Comparison of ENCODE assay signal across 8 cellular contexts in the genomic region with DNA sequence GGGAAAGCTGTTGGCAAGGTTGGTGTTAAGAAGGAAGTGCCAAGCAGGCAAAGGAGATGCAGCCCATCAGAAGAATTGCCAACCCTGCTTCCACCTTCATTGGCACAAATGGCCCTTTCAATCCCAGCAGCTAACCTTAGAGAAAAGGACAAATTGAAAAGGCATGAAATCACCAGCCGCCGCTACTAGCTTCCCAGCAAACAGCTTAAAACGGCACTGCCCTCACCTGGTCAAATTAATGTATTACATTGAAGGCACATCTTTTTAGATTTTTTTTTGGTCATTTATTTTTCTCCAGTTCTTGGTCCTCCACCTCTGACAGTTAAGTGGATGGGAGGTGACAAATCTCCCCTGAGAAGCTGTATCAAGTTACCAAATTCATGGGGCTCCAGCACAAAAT.
DNase-seq lines count a peak whose midpoint lies in the region; ATAC-seq lines count a peak whose summit lies in the region.

No MANE protein-coding gene starts in this region.

- peak; percentile 10 for DNase-seq in stimulated activated CD4-positive, alpha-beta T cell treated with anti-CD3 and anti-CD28 coated beads, Interleukin-12 subunit alpha, Interleukin-12 subunit beta, amount 100 ng/mL, for 4 hours
- DNase-seq in stimulated activated CD4-positive, alpha-beta T cell treated with anti-CD3 and anti-CD28 coated beads, Interleukin-4, amount 100 ng/mL, for 1 hour, result no peak
- peak; percentile 43 for DNase-seq in NCI-H1694 (lab: John Stamatoyannopoulos, UW)
- peak; percentile 28 to 36 for DNase-seq in activated T-cell treated with anti-CD3 and anti-CD28 coated beads, Interleukin-2, amount 50 U/mL, for 48 hours
- peak in 26 of 42 donors; percentile 5 to 79 (median 44) for DNase-seq in head of caudate nucleus
- peak; percentile 10 for DNase-seq in stimulated activated CD8-positive, alpha-beta memory T cell treated with anti-CD3 and anti-CD28 coated beads, Interleukin-4, amount 100 ng/mL, for 24 hours (ENCODE audit: low read depth)
- DNase-seq in NCI-H226, result no peak

- intact Hi-C loops in head of caudate nucleus (cut with DNase I), result no loop called here

- ATAC-seq in HG03039 (IDR thresholded peaks at IDR 0.05; ENCODE audit: unreplicated experiment), result no peak

Comparison
In these comparisons a context has a peak if more than half of its experiments do, and no peak if none do; other contexts are left out.
1. DNase-seq: peak in stimulated activated CD4-positive, alpha-beta T cell treated with anti-CD3 and anti-CD28 coated beads, Interleukin-12 subunit alpha, Interleukin-12 subunit beta, amount 100 ng/mL, for 4 hours (single experiment), NCI-H1694 (single experiment), activated T-cell treated with anti-CD3 and anti-CD28 coated beads, Interleukin-2, amount 50 U/mL, for 48 hours (2 of 2), head of caudate nucleus (26 of 42) and stimulated activated CD8-positive, alpha-beta memory T cell treated with anti-CD3 and anti-CD28 coated beads, Interleukin-4, amount 100 ng/mL, for 24 hours (single experiment); none in stimulated activated CD4-positive, alpha-beta T cell treated with anti-CD3 and anti-CD28 coated beads, Interleukin-4, amount 100 ng/mL, for 1 hour (single experiment) and NCI-H226 (single experiment).